26 cellular contexts compared by ENCODE assay signal in genomic region chr1:44010935-44011610, GRCh38. TPM values are rescaled to one million over a fixed set of nuclear protein-coding genes. Genes with fewer than 3 reads are reported as not detected.
DNase-seq lines count a peak whose midpoint lies in the region; ATAC-seq, FAIRE-seq and TF ChIP-seq lines count a peak whose summit lies in the region.
"Had no signal": no experiment of that assay in that cellular context is flagged by ENCODE, and none has a peak within 500 bp of the region (broad histone marks: within the 10 kb centered on the region; RNA-seq: fewer than 3 reads in every experiment).

No MANE protein-coding gene starts in this region.

- H2AFZ ChIP-seq in PC-3 (ENCODE audit: low read length), result no peak overlapping the region
- H2AFZ ChIP-seq: GM23248 had no signal

- H3K4me1 Mint-ChIP-seq in activated naive CD8-positive, alpha-beta T cell treated with anti-CD3 and anti-CD28 coated beads, Interleukin-2, amount 50 U/mL, for 24 hours, result peaks cover 11% of the 10 kb centered on the region
- H3K4me1 Mint-ChIP-seq: stimulated activated memory B cell treated with anti-CD40 and anti-IgM and Interleukin-4, amounts not matched to agents 10 μg/mL and 1 μg/mL and 100 μg/mL, for 72 hours had no signal

- no peaks in the 10 kb centered on the region; the same call in 1 of the 2 replicates for H3K36me3 ChIP-seq in PC-3 (ENCODE audit: low read depth, low read length)
- H3K36me3 ChIP-seq: adrenal gland, neutrophil, thoracic aorta had no signal

- H3K79me2 ChIP-seq in PC-3 (ENCODE audit: low read length), result no peaks in the 10 kb centered on the region

- H3K9me3 Mint-ChIP-seq in activated naive CD8-positive, alpha-beta T cell treated with anti-CD3 and anti-CD28 coated beads, Interleukin-2, amount 50 U/mL, for 24 hours, result no peaks in the 10 kb centered on the region
- H3K9me3 Mint-ChIP-seq: activated T-cell treated with anti-CD3 and anti-CD28 coated beads, Interleukin-2, amount 50 U/mL, for 4 hours; stimulated activated memory B cell treated with anti-CD40 and anti-IgM and Interleukin-4, amounts not matched to agents 10 μg/mL and 1 μg/mL and 100 μg/mL, for 72 hours had no signal

- POLR2A ChIA-PET in PC-3 (lab: Charles Lee; ENCODE audit: unreplicated experiment), result no interaction called here

- H3K9ac ChIP-seq in PC-3 (ENCODE audit: low read length), result no peak overlapping the region
- H3K9ac ChIP-seq: GM23248, SK-N-SH had no signal

- CTCF ChIA-PET in PC-3 (lab: Charles Lee), result no interaction called here

- peak; percentile 52 for FAIRE-seq in urothelium cell line (lab: Jason Lieb, UNC)
- FAIRE-seq: G401.6 had no signal

- H3K27ac ChIP-seq in PC-3 (ENCODE audit: low read length), result no peak overlapping the region
- peak overlapping the region; percentile 97 for H3K27ac ChIP-seq in cingulate gyrus (ENCODE audit: low read depth, low read length)
- H3K27ac ChIP-seq: adrenal gland, GM23248, HL-60, neutrophil, thoracic aorta had no signal

- H3K27ac Mint-ChIP-seq in activated naive CD8-positive, alpha-beta T cell treated with anti-CD3 and anti-CD28 coated beads, Interleukin-2, amount 50 U/mL, for 24 hours, result no peak overlapping the region
- H3K27ac Mint-ChIP-seq: stimulated activated memory B cell treated with anti-CD40 and anti-IgM and Interleukin-4, amounts not matched to agents 10 μg/mL and 1 μg/mL and 100 μg/mL, for 72 hours had no signal

- DNase-seq in PC-3 (no peak), midbrain (lab: John Stamatoyannopoulos, UW) (peak; percentile 86), urothelium cell line (ENCODE audit: low spot score) (no peak)
- no peak for DNase-seq in activated naive CD8-positive, alpha-beta T cell treated with anti-CD3 and anti-CD28 coated beads, Interleukin-2, amount 50 U/mL, for 24 hours
- DNase-seq: activated CD4-positive, alpha-beta T cell treated with anti-CD3 and anti-CD28 coated beads for 48 hours; activated naive CD4-positive, alpha-beta T cell; activated T-cell treated with anti-CD3 and anti-CD28 coated beads, Interleukin-2, amount 50 U/mL, for 4 hours; adrenal gland; DMS53; GM23248; kidney glomerular epithelial cell; NCI-H1694 treated with DMSO at 0.1 percent for 48 hours; NCI-H526 treated with DMSO at 0.1 percent for 48 hours; retina; SK-N-SH; stimulated activated CD4-positive, alpha-beta T cell treated with anti-CD3 and anti-CD28 coated beads, Interleukin-4, amount 100 ng/mL, for 1 hour; T-helper 2 cell had no signal

- intact Hi-C loops in PC-3 (cut with micrococcal nuclease), result no loop called here

- H3K27me3 Mint-ChIP-seq in activated naive CD8-positive, alpha-beta T cell treated with anti-CD3 and anti-CD28 coated beads, Interleukin-2, amount 50 U/mL, for 24 hours, result no peaks in the 10 kb centered on the region

- no peaks in the 10 kb centered on the region for H3F3A ChIP-seq in PC-3 (ENCODE audit: low read length, unreplicated experiment)

- H3K4me1 ChIP-seq in PC-3 (ENCODE audit: insufficient read depth, low read length), result peaks cover 9% of the 10 kb centered on the region
- H3K4me1 ChIP-seq: adrenal gland had no signal

- peak; percentile 27; the same call in 1 of the 2 replicates for TF ChIP-seq CTCF in PC-3 (conservative IDR thresholded peaks at IDR 0.05; ENCODE audit: low read depth, low read length)

- H3K36me3 Mint-ChIP-seq in activated naive CD8-positive, alpha-beta T cell treated with anti-CD3 and anti-CD28 coated beads, Interleukin-2, amount 50 U/mL, for 24 hours (ENCODE audit: low read depth), result no peaks in the 10 kb centered on the region
- H3K36me3 Mint-ChIP-seq: stimulated activated memory B cell treated with anti-CD40 and anti-IgM and Interleukin-4, amounts not matched to agents 10 μg/mL and 1 μg/mL and 100 μg/mL, for 72 hours had no signal

- no peaks in the 10 kb centered on the region for H3K27me3 ChIP-seq in PC-3 (ENCODE audit: low read length)
- H3K27me3 ChIP-seq: adrenal gland had no signal

- H3K4me3 ChIP-seq in PC-3 (ENCODE audit: low read length), result no peak overlapping the region
- H3K4me3 ChIP-seq: adrenal gland, GM23248, lung, thoracic aorta had no signal

- no peak for ATAC-seq in PC-3
- ATAC-seq in activated naive CD8-positive, alpha-beta T cell treated with anti-CD3 and anti-CD28 coated beads, Interleukin-2, amount 50 U/mL, for 24 hours, result no peak
- ATAC-seq in activated CD4-positive, CD25-positive, alpha-beta regulatory T cell treated with anti-CD3 and anti-CD28 coated beads, Interleukin-2, amount 50 U/mL, for 24 hours, result no peak
- ATAC-seq in HG03196 (IDR thresholded peaks at IDR 0.05; ENCODE audit: unreplicated experiment), result no peak
- ATAC-seq: activated T-cell treated with anti-CD3 and anti-CD28 coated beads, Interleukin-2, amount 50 U/mL, for 4 hours; stimulated activated memory B cell treated with anti-CD40 and anti-IgM and Interleukin-4, amounts not matched to agents 10 μg/mL and 1 μg/mL and 100 μg/mL, for 72 hours had no signal

- BruUV-seq in PC-3 (replicated peaks; lab: Mats Ljungman, UMichigan), result no TSS peak

- no peak overlapping the region for H3K4me3 Mint-ChIP-seq in activated naive CD8-positive, alpha-beta T cell treated with anti-CD3 and anti-CD28 coated beads, Interleukin-2, amount 50 U/mL, for 24 hours
- H3K4me3 Mint-ChIP-seq: activated T-cell treated with anti-CD3 and anti-CD28 coated beads, Interleukin-2, amount 50 U/mL, for 4 hours; stimulated activated memory B cell treated with anti-CD40 and anti-IgM and Interleukin-4, amounts not matched to agents 10 μg/mL and 1 μg/mL and 100 μg/mL, for 72 hours had no signal

- no peaks in the 10 kb centered on the region for H3K9me3 ChIP-seq in PC-3 (ENCODE audit: low read length)
- H3K9me3 ChIP-seq: adrenal gland, neutrophil, SK-N-SH, thoracic aorta had no signal

- H3K4me2 ChIP-seq in PC-3 (ENCODE audit: low read length), result no peak overlapping the region
- H3K4me2 ChIP-seq: SK-N-SH had no signal

- H3K9me2 ChIP-seq in PC-3 (replicated peaks; ENCODE audit: low read length), result no peaks in the 10 kb centered on the region
- H3K9me2 ChIP-seq: SK-N-SH had no signal

- no peaks in the 10 kb centered on the region for H4K20me1 ChIP-seq in PC-3 (ENCODE audit: low read length)

RNA-seq across cellular contexts. Expression of gene CCDC24, which starts 19.7 kb away (rescaled TPM):
- 10.1 and 21.9 TPM in 2 replicates for total RNA-seq in PC-3 (2014; rRNA removed)

RNA-seq across cellular contexts. Expression of gene SLC6A9, which starts 20.2 kb away (rescaled TPM):
- total RNA-seq in PC-3 (2014; rRNA removed), result 11.2 and 15.7 TPM in 2 replicates

RNA-seq across cellular contexts. Expression of gene B4GALT2, which starts 32.1 kb away (rescaled TPM):
- total RNA-seq in PC-3 (2014; rRNA removed), result 103 and 136 TPM in 2 replicates

RNA-seq across cellular contexts. Expression of gene ATP6V0B, which starts 36.3 kb away (rescaled TPM):
- total RNA-seq in PC-3 (2014; rRNA removed), result 207 and 241 TPM in 2 replicates

RNA-seq across cellular contexts. Expression of gene DPH2, which starts 41.3 kb away (rescaled TPM):
- 46.3 and 59.0 TPM in 2 replicates for total RNA-seq in PC-3 (2014; rRNA removed)
